In genomic region chr14:102655154-102655553, GRCh38 we compare ENCODE assay signal across 14 cellular contexts.
DNase-seq lines count a peak whose midpoint lies in the region; ATAC-seq and TF ChIP-seq lines count a peak whose summit lies in the region.
"Had no signal": no experiment of that assay in that cellular context is flagged by ENCODE, and none has a peak within 500 bp of the region (broad histone marks: within the 10 kb centered on the region; RNA-seq: fewer than 3 reads in every experiment).

No MANE protein-coding gene starts in this region.

- peaks cover 44% of the 10 kb centered on the region for H4K20me1 ChIP-seq in PC-9 (ENCODE audit: insufficient read depth)

- DNase-seq in Daoy (ENCODE audit: low read depth), result peak; percentile 39
- DNase-seq in PC-9, result peak; percentile 25 to 85
- peak; percentile 65 for DNase-seq in epithelial cell of esophagus (ENCODE audit: low read depth)
- no peak for DNase-seq in mucosa of descending colon
- no peak for DNase-seq in activated CD4-positive, alpha-beta T cell treated with anti-CD3 and anti-CD28 coated beads for 4 hours
- DNase-seq in immature natural killer cell, result no peak
- no peak for DNase-seq in testis
- no peak for DNase-seq in spleen
- DNase-seq: CD4-positive, alpha-beta T cell; NCI-H1436 treated with DMSO at 0.1 percent for 48 hours; NK-92 treated with Interleukin-12 subunit alpha and Interleukin-12 subunit beta, amount 100 ng/mL, for 24 hours; stimulated activated CD4-positive, alpha-beta T cell treated with anti-CD3 and anti-CD28 coated beads, Interleukin-4, amount 100 ng/mL, for 4 hours; T-helper 2 cell had no signal

- CTCF ChIA-PET in PC-9 (lab: Charles Lee), result interaction anchor here (0.6 to 1.4 kb wide), 10 partner anchors 27 to 694 kb away, joined by 3 to 22 read pairs (median 7); no protein-coding TSS in a partner anchor

- H3K36me3 ChIP-seq in PC-9 (ENCODE audit: low read depth) (no peaks in the 10 kb centered on the region), mucosa of descending colon (ENCODE audit: low read depth) (no peaks in the 10 kb centered on the region), testis (ENCODE audit: low read depth, missing control alignments) (no peaks in the 10 kb centered on the region), spleen (no peaks in the 10 kb centered on the region)
- H3K36me3 ChIP-seq: neutrophil had no signal

- H3K27me3 ChIP-seq in PC-9 (ENCODE audit: insufficient read depth, low read depth), result no peaks in the 10 kb centered on the region
- H3K27me3 ChIP-seq in testis, result no peaks in the 10 kb centered on the region
- H3K27me3 ChIP-seq in spleen (replicated peaks in 1 of 7), result no peaks in the 10 kb centered on the region
- H3K27me3 ChIP-seq: neutrophil had no signal

- H3K4me1 Mint-ChIP-seq in immature natural killer cell, result peaks cover 13 to 27% of the 10 kb centered on the region in 2 donors

- H3K9me2 ChIP-seq in PC-9 (ENCODE audit: insufficient read depth), result no peaks in the 10 kb centered on the region

- POLR2A ChIA-PET in PC-9 (lab: Charles Lee; ENCODE audit: unreplicated experiment), result interaction anchor here (0.6 to 1.0 kb wide), 5 partner anchors 51 to 688 kb away, joined by 3 to 6 read pairs (median 6); no protein-coding TSS in a partner anchor

- H3K4me3 ChIP-seq in PC-9, result no peak overlapping the region
- no peak overlapping the region for H3K4me3 ChIP-seq in epithelial cell of esophagus (ENCODE audit: low read length)
- no peak overlapping the region for H3K4me3 ChIP-seq in mucosa of descending colon
- H3K4me3 ChIP-seq in testis, result no peak overlapping the region
- no peak overlapping the region for H3K4me3 ChIP-seq in spleen

- peaks cover 66% of the 10 kb centered on the region for H3F3A ChIP-seq in PC-9 (ENCODE audit: insufficient read depth, low read depth)

- no peaks in the 10 kb centered on the region for H3K9me3 Mint-ChIP-seq in immature natural killer cell
- H3K9me3 Mint-ChIP-seq: CD4-positive, alpha-beta T cell had no signal

- H3K27ac ChIP-seq in PC-9 (peak overlapping the region; percentile 49), testis (no peak overlapping the region), spleen (peak overlapping the region in 1 of 8 donors; percentile 36)
- H3K27ac ChIP-seq: neutrophil had no signal

- 79 to 90% methylated on average over 1 of the region's 1 CpG for WGBS in testis, 2 donors
- 67 to 87% (median 84%) methylated on average over 1 of the region's 1 CpG for WGBS in spleen, 5 donors

- peaks cover 0 to 2% (median 0%) of the 10 kb centered on the region in 3 donors for H3K27me3 Mint-ChIP-seq in immature natural killer cell (ENCODE audit: low read depth in 3 of 3)
- H3K27me3 Mint-ChIP-seq: CD4-positive, alpha-beta T cell had no signal

- H3K4me3 Mint-ChIP-seq in immature natural killer cell, result no peak overlapping the region
- H3K4me3 Mint-ChIP-seq: CD4-positive, alpha-beta T cell had no signal

- peak overlapping the region; percentile 14 for H3K4me2 ChIP-seq in PC-9

- peaks cover 95% of the 10 kb centered on the region for H3K79me2 ChIP-seq in PC-9 (ENCODE audit: low read depth)

- no TSS peak for BruUV-seq in PC-9 (replicated peaks; lab: Mats Ljungman, UMichigan)

- peak; percentile 62 for ATAC-seq in mucosa of descending colon

- H3K36me3 Mint-ChIP-seq in immature natural killer cell, result no peaks in the 10 kb centered on the region

- TF ChIP-seq POLR2A in testis (IDR thresholded peaks at IDR 0.05), result no peak
- no peak for TF ChIP-seq POLR2A in spleen (IDR thresholded peaks at IDR 0.05)

- peaks cover 30% of the 10 kb centered on the region for H3K4me1 ChIP-seq in PC-9 (replicated peaks; ENCODE audit: insufficient read depth)
- no peaks in the 10 kb centered on the region for H3K4me1 ChIP-seq in mucosa of descending colon (ENCODE audit: low read depth)
- peaks cover 9% of the 10 kb centered on the region for H3K4me1 ChIP-seq in testis
- peaks cover 0 to 61% (median 18%) of the 10 kb centered on the region in 6 donors for H3K4me1 ChIP-seq in spleen

- TF ChIP-seq CTCF in PC-9 (conservative IDR thresholded peaks at IDR 0.05) (no peak), epithelial cell of esophagus (IDR thresholded peaks at IDR 0.05; ENCODE audit: insufficient read depth, low read depth, low read length, missing control alignments) (no peak), mucosa of descending colon (IDR thresholded peaks at IDR 0.05) (no peak), testis (IDR thresholded peaks at IDR 0.05) (no peak), spleen (IDR thresholded peaks at IDR 0.05 in 8 of 11, conservative IDR thresholded peaks at IDR 0.05 in 3 of 11) (no peak)

- no peak overlapping the region for H2AFZ ChIP-seq in PC-9

- peaks cover 7% of the 10 kb centered on the region; the same call in 1 of the 2 replicates for H3K9me3 ChIP-seq in PC-9 (ENCODE audit: insufficient read depth, low read depth)
- no peaks in the 10 kb centered on the region for H3K9me3 ChIP-seq in mucosa of descending colon
- H3K9me3 ChIP-seq in testis, result no peaks in the 10 kb centered on the region
- peaks cover 0 to 9% (median 7%) of the 10 kb centered on the region in 8 donors for H3K9me3 ChIP-seq in spleen
- H3K9me3 ChIP-seq: neutrophil had no signal

- intact Hi-C loops in PC-9 (cut with micrococcal nuclease; ENCODE audit: unreplicated experiment), result loop anchor here (2.0 kb wide), 1 partner anchor 50 kb away; no protein-coding TSS in a partner anchor
- intact Hi-C loops in mucosa of descending colon (cut with DNase I, micrococcal nuclease), result no loop called here
- intact Hi-C loops in testis (cut with DNase I; ENCODE audit: low total_unique reads), result no loop called here
- intact Hi-C loops in spleen (cut with DNase I; ENCODE audit: low total_unique reads), result no loop called here

- H3K27ac Mint-ChIP-seq in immature natural killer cell, result no peak overlapping the region
- H3K27ac Mint-ChIP-seq: CD4-positive, alpha-beta T cell had no signal

Comparison
In these comparisons a context has a peak if more than half of its experiments do, and no peak if none do; other contexts are left out.
1. DNase-seq: peak in Daoy (single experiment), PC-9 (2 of 2) and epithelial cell of esophagus (single experiment); none in mucosa of descending colon (0 of 3), activated CD4-positive, alpha-beta T cell treated with anti-CD3 and anti-CD28 coated beads for 4 hours (0 of 2), immature natural killer cell (0 of 3), testis (single experiment) and spleen (single experiment).